Comparison of ENCODE assay signal across 2 cellular contexts in genomic region chr19:17380426-17381138, GRCh38.
TF ChIP-seq lines count a peak whose summit lies in the region.

No MANE protein-coding gene starts in this region.

TF ChIP-seq in K562, 482 proteins besides CTCF, POLR2A, EP300 and RAD21:
- TF ChIP-seq CCNT2 (IDR thresholded peaks at IDR 0.05; ENCODE audit: borderline replicate concordance, extremely low read depth, insufficient read length, low read depth, low read length) (no peak), BCOR (IDR thresholded peaks at IDR 0.05) (peak; percentile 39; the same call in 1 of the 2 replicates), CC2D1A (IDR thresholded peaks at IDR 0.05) (no peak), RBM25 (IDR thresholded peaks at IDR 0.05; ENCODE audit: low read depth, low read length, severe bottlenecking) (peak; percentile 93), ZNF280A (IDR thresholded peaks at IDR 0.05; ENCODE audit: low read depth, partially characterized antibody) (peak; percentile 33), NFYB (IDR thresholded peaks at IDR 0.05; ENCODE audit: extremely low read depth, insufficient read length) (no peak), CBX3 (IDR thresholded peaks at IDR 0.05; ENCODE audit: borderline replicate concordance in 1 of 2, low read length in 2 of 2) (peak in 1 of 2 experiments; percentile 87; a peak in 2 of 3 replicates), ZBTB49 (CRISPR knock-in tag; IDR thresholded peaks at IDR 0.05; ENCODE audit: borderline replicate concordance) (no peak), CSDE1 (IDR thresholded peaks at IDR 0.05) (no peak), TRIM28 (IDR thresholded peaks at IDR 0.05) (0 out of 2 replicates have a peak, but pooled peaks have one; percentile 58), FOXP1 (CRISPR knock-in tag; IDR thresholded peaks at IDR 0.05) (no peak)

TF ChIP-seq in endothelial cell of umbilical vein, 7 proteins besides CTCF, POLR2A, EP300 and RAD21:
- TF ChIP-seq EZH2 (IDR thresholded peaks at IDR 0.05; ENCODE audit: borderline replicate concordance, low read depth, low read length, severe bottlenecking), result no peak
